9 cellular contexts compared by ENCODE assay signal in genomic region chr11:75813622-75814039, GRCh38. TPM values are rescaled to one million over a fixed set of nuclear protein-coding genes. Genes with fewer than 3 reads are reported as not detected.
A peak's percentile ranks its signal among the peaks of the same experiment; 100 is the strongest.
DNase-seq lines count a peak whose midpoint lies in the region; ATAC-seq and TF ChIP-seq lines count a peak whose summit lies in the region.
"Had no signal": no experiment of that assay in that cellular context is flagged by ENCODE, and none has a peak within 500 bp of the region (broad histone marks: within the 10 kb centered on the region; RNA-seq: fewer than 3 reads in every experiment).

No MANE protein-coding gene starts in this region.

- H3K36me3 Mint-ChIP-seq in activated CD4-positive, alpha-beta memory T cell treated with anti-CD3 and anti-CD28 coated beads for 36 hours = no peaks in the 10 kb centered on the region
- H3K36me3 Mint-ChIP-seq in activated CD4-positive, alpha-beta memory T cell treated with anti-CD3 and anti-CD28 coated beads, Interleukin-2, amount 10 ng/mL, durations not matched to agents 7 days and 5 days (ENCODE audit: low read depth) = peaks cover 3% of the 10 kb centered on the region
- no peaks in the 10 kb centered on the region for H3K36me3 Mint-ChIP-seq in activated T-helper 1 cell treated with anti-CD3 and anti-CD28 coated beads, Interleukin-12 subunit alpha, Interleukin-12 subunit beta, Interleukin-2, Interleukin-4 antibody, amounts not matched to agents 30 ng/mL and 10 ng/mL and 1 ng/mL, durations not matched to agents 14 hours and 24 hours and 36 hours (ENCODE audit: low read depth)
- peaks cover 2% of the 10 kb centered on the region for H3K36me3 Mint-ChIP-seq in activated CD8-positive, alpha-beta T cell treated with anti-CD3 and anti-CD28 coated beads for 36 hours (ENCODE audit: low read depth)

- no peaks in the 10 kb centered on the region for H3K9me3 Mint-ChIP-seq in activated CD4-positive, alpha-beta memory T cell treated with anti-CD3 and anti-CD28 coated beads for 36 hours
- H3K9me3 Mint-ChIP-seq in activated CD4-positive, alpha-beta memory T cell treated with anti-CD3 and anti-CD28 coated beads, Interleukin-2, amount 10 ng/mL, durations not matched to agents 7 days and 5 days = no peaks in the 10 kb centered on the region
- no peaks in the 10 kb centered on the region for H3K9me3 Mint-ChIP-seq in activated T-helper 1 cell treated with anti-CD3 and anti-CD28 coated beads, Interleukin-12 subunit alpha, Interleukin-12 subunit beta, Interleukin-2, Interleukin-4 antibody, amounts not matched to agents 30 ng/mL and 10 ng/mL and 1 ng/mL, durations not matched to agents 14 hours and 24 hours and 36 hours
- no peaks in the 10 kb centered on the region for H3K9me3 Mint-ChIP-seq in activated CD8-positive, alpha-beta T cell treated with anti-CD3 and anti-CD28 coated beads for 36 hours

- CTCF ChIA-PET in activated CD4-positive, alpha-beta memory T cell treated with anti-CD3 and anti-CD28 coated beads for 36 hours (lab: Charles Lee) = interaction anchor here (1.3 to 5.0 kb wide), 4 partner anchors 11 to 339 kb away, joined by 3 to 50 read pairs (median 14); no protein-coding TSS in a partner anchor
- CTCF ChIA-PET in activated CD4-positive, alpha-beta memory T cell treated with anti-CD3 and anti-CD28 coated beads, Interleukin-2, amount 10 ng/mL, durations not matched to agents 7 days and 5 days (lab: Charles Lee) = interaction anchor here (0.7 to 5.9 kb wide), 2 partner anchors 11 to 37 kb away, joined by 3 to 59 read pairs; no protein-coding TSS in a partner anchor
- CTCF ChIA-PET in activated CD8-positive, alpha-beta T cell treated with anti-CD3 and anti-CD28 coated beads for 36 hours (lab: Charles Lee) = interaction anchor here (1.7 to 4.0 kb wide), 4 partner anchors 11 to 339 kb away, joined by 4 to 39 read pairs (median 10); no protein-coding TSS in a partner anchor

- intact Hi-C loops in activated CD4-positive, alpha-beta memory T cell treated with anti-CD3 and anti-CD28 coated beads for 36 hours (cut with micrococcal nuclease) = loop anchor here (10.0 kb wide), 1 partner anchor 631 kb away; the partner anchor contains the start of gene EMSY
- intact Hi-C loops in activated T-helper 1 cell treated with anti-CD3 and anti-CD28 coated beads, Interleukin-12 subunit alpha, Interleukin-12 subunit beta, Interleukin-2, Interleukin-4 antibody, amounts not matched to agents 30 ng/mL and 10 ng/mL and 1 ng/mL, durations not matched to agents 14 hours and 24 hours and 36 hours (cut with micrococcal nuclease) = loop anchor here (1.0 to 2.0 kb wide), 5 partner anchors 10 to 567 kb away; partner anchors contain the start of genes DGAT2, GVQW3, SERPINH1 and THAP12
- intact Hi-C loops in activated CD8-positive, alpha-beta T cell treated with anti-CD3 and anti-CD28 coated beads for 36 hours (cut with micrococcal nuclease) = no loop called here

- no peak for TF ChIP-seq POLR2A in suprapubic skin (IDR thresholded peaks at IDR 0.05)

- peak overlapping the region; percentile 88 for H3K4me3 Mint-ChIP-seq in activated CD4-positive, alpha-beta memory T cell treated with anti-CD3 and anti-CD28 coated beads for 36 hours
- H3K4me3 Mint-ChIP-seq in activated CD4-positive, alpha-beta memory T cell treated with anti-CD3 and anti-CD28 coated beads, Interleukin-2, amount 10 ng/mL, durations not matched to agents 7 days and 5 days = no peak overlapping the region
- H3K4me3 Mint-ChIP-seq in activated T-helper 1 cell treated with anti-CD3 and anti-CD28 coated beads, Interleukin-12 subunit alpha, Interleukin-12 subunit beta, Interleukin-2, Interleukin-4 antibody, amounts not matched to agents 30 ng/mL and 10 ng/mL and 1 ng/mL, durations not matched to agents 14 hours and 24 hours and 36 hours = peak overlapping the region; percentile 97
- no peak overlapping the region for H3K4me3 Mint-ChIP-seq in activated CD8-positive, alpha-beta T cell treated with anti-CD3 and anti-CD28 coated beads for 36 hours

- H3K9me3 ChIP-seq in suprapubic skin = no peaks in the 10 kb centered on the region

- no peak for ATAC-seq in activated CD8-positive, alpha-beta T cell treated with anti-CD3 and anti-CD28 coated beads for 36 hours

- peaks cover 36% of the 10 kb centered on the region for H3K4me1 ChIP-seq in suprapubic skin

- WGBS in suprapubic skin = 79% methylated on average over 1 of the region's 1 CpG

- H3K27ac ChIP-seq in suprapubic skin = peak overlapping the region; percentile 92

- peaks cover 12% of the 10 kb centered on the region for H3K4me1 Mint-ChIP-seq in activated CD4-positive, alpha-beta memory T cell treated with anti-CD3 and anti-CD28 coated beads for 36 hours (ENCODE audit: low read depth)
- peaks cover 18% of the 10 kb centered on the region for H3K4me1 Mint-ChIP-seq in activated CD4-positive, alpha-beta memory T cell treated with anti-CD3 and anti-CD28 coated beads, Interleukin-2, amount 10 ng/mL, durations not matched to agents 7 days and 5 days
- H3K4me1 Mint-ChIP-seq in activated T-helper 1 cell treated with anti-CD3 and anti-CD28 coated beads, Interleukin-12 subunit alpha, Interleukin-12 subunit beta, Interleukin-2, Interleukin-4 antibody, amounts not matched to agents 30 ng/mL and 10 ng/mL and 1 ng/mL, durations not matched to agents 14 hours and 24 hours and 36 hours (ENCODE audit: low read depth) = peaks cover 24% of the 10 kb centered on the region
- H3K4me1 Mint-ChIP-seq in activated CD8-positive, alpha-beta T cell treated with anti-CD3 and anti-CD28 coated beads for 36 hours (ENCODE audit: low read depth) = peaks cover 9% of the 10 kb centered on the region

- POLR2A ChIA-PET in activated CD4-positive, alpha-beta memory T cell treated with anti-CD3 and anti-CD28 coated beads for 36 hours (lab: Charles Lee) = interaction anchor here (1.6 kb wide), 1 partner anchor 11 kb away, joined by 3 read pairs; no protein-coding TSS in a partner anchor
- POLR2A ChIA-PET in activated CD4-positive, alpha-beta memory T cell treated with anti-CD3 and anti-CD28 coated beads, Interleukin-2, amount 10 ng/mL, durations not matched to agents 7 days and 5 days (lab: Charles Lee) = interaction anchor here (1.2 to 1.3 kb wide), 3 partner anchors 11 to 61 kb away, joined by 3 to 5 read pairs (median 4); no protein-coding TSS in a partner anchor
- POLR2A ChIA-PET in activated CD8-positive, alpha-beta T cell treated with anti-CD3 and anti-CD28 coated beads for 36 hours (lab: Charles Lee) = interaction anchor here (0.8 kb wide), 1 partner anchor 39 kb away, joined by 3 read pairs; no protein-coding TSS in a partner anchor

- no peak for TF ChIP-seq EP300 in suprapubic skin (IDR thresholded peaks at IDR 0.05)

- TF ChIP-seq CTCF in suprapubic skin (IDR thresholded peaks at IDR 0.05) = no peak
- TF ChIP-seq CTCF in activated CD8-positive, alpha-beta T cell treated with anti-CD3 and anti-CD28 coated beads for 36 hours (IDR thresholded peaks at IDR 0.05) = no peak

- no peak overlapping the region for H3K4me3 ChIP-seq in suprapubic skin

- H3K36me3 ChIP-seq in suprapubic skin = no peaks in the 10 kb centered on the region

- no peak for DNase-seq in activated CD4-positive, alpha-beta memory T cell treated with anti-CD3 and anti-CD28 coated beads for 36 hours
- DNase-seq in activated CD4-positive, alpha-beta memory T cell treated with anti-CD3 and anti-CD28 coated beads, Interleukin-2, amount 10 ng/mL, durations not matched to agents 7 days and 5 days = no peak
- DNase-seq in activated T-helper 1 cell treated with anti-CD3 and anti-CD28 coated beads, Interleukin-12 subunit alpha, Interleukin-12 subunit beta, Interleukin-2, Interleukin-4 antibody, amounts not matched to agents 30 ng/mL and 10 ng/mL and 1 ng/mL, durations not matched to agents 14 hours and 24 hours and 36 hours (ENCODE audit: low spot score) = no peak
- DNase-seq in islet precursor cell (peak; percentile 46), suprapubic skin (ENCODE audit: low spot score in 2 of 2) (no peak), NCI-H2107 treated with DMSO at 0.1 percent for 48 hours (lab: John Stamatoyannopoulos, UW; ENCODE audit: unreplicated experiment) (no peak), AML-193 (lab: John Stamatoyannopoulos, UW) (no peak)
- no peak for DNase-seq in activated CD8-positive, alpha-beta T cell treated with anti-CD3 and anti-CD28 coated beads for 36 hours
- DNase-seq: activated CD4-positive, alpha-beta T cell treated with anti-CD3 and anti-CD28 coated beads for 48 hours had no signal

- no peaks in the 10 kb centered on the region for H3K27me3 ChIP-seq in suprapubic skin

- no peaks in the 10 kb centered on the region for H3K27me3 Mint-ChIP-seq in activated CD4-positive, alpha-beta memory T cell treated with anti-CD3 and anti-CD28 coated beads for 36 hours
- peaks cover 3% of the 10 kb centered on the region for H3K27me3 Mint-ChIP-seq in activated CD4-positive, alpha-beta memory T cell treated with anti-CD3 and anti-CD28 coated beads, Interleukin-2, amount 10 ng/mL, durations not matched to agents 7 days and 5 days
- H3K27me3 Mint-ChIP-seq in activated T-helper 1 cell treated with anti-CD3 and anti-CD28 coated beads, Interleukin-12 subunit alpha, Interleukin-12 subunit beta, Interleukin-2, Interleukin-4 antibody, amounts not matched to agents 30 ng/mL and 10 ng/mL and 1 ng/mL, durations not matched to agents 14 hours and 24 hours and 36 hours (ENCODE audit: insufficient read depth) = peaks cover 4% of the 10 kb centered on the region
- no peaks in the 10 kb centered on the region for H3K27me3 Mint-ChIP-seq in activated CD8-positive, alpha-beta T cell treated with anti-CD3 and anti-CD28 coated beads for 36 hours

- H3K27ac Mint-ChIP-seq in activated CD4-positive, alpha-beta memory T cell treated with anti-CD3 and anti-CD28 coated beads for 36 hours = peak overlapping the region; percentile 2
- no peak overlapping the region for H3K27ac Mint-ChIP-seq in activated CD4-positive, alpha-beta memory T cell treated with anti-CD3 and anti-CD28 coated beads, Interleukin-2, amount 10 ng/mL, durations not matched to agents 7 days and 5 days
- H3K27ac Mint-ChIP-seq in activated T-helper 1 cell treated with anti-CD3 and anti-CD28 coated beads, Interleukin-12 subunit alpha, Interleukin-12 subunit beta, Interleukin-2, Interleukin-4 antibody, amounts not matched to agents 30 ng/mL and 10 ng/mL and 1 ng/mL, durations not matched to agents 14 hours and 24 hours and 36 hours = peak overlapping the region; percentile 58
- no peak overlapping the region for H3K27ac Mint-ChIP-seq in activated CD8-positive, alpha-beta T cell treated with anti-CD3 and anti-CD28 coated beads for 36 hours

RNA-seq across cellular contexts. Expression of gene UVRAG, which starts 1.4 kb away (rescaled TPM):
- total RNA-seq in activated CD4-positive, alpha-beta memory T cell treated with anti-CD3 and anti-CD28 coated beads for 36 hours = 10 to 100 TPM; 15.5 to 16.7 TPM
- 10 to 100 TPM; 18.2 to 19.9 TPM for total RNA-seq in activated CD4-positive, alpha-beta memory T cell treated with anti-CD3 and anti-CD28 coated beads, Interleukin-2, amount 10 ng/mL, durations not matched to agents 7 days and 5 days
- 18.6 and 19.5 TPM in 2 replicates for total RNA-seq in activated T-helper 1 cell treated with anti-CD3 and anti-CD28 coated beads, Interleukin-12 subunit alpha, Interleukin-12 subunit beta, Interleukin-2, Interleukin-4 antibody, amounts not matched to agents 30 ng/mL and 10 ng/mL and 1 ng/mL, durations not matched to agents 14 hours and 24 hours and 36 hours
- 10 to 100 TPM; 17.5 to 30.0 (median 22.1) TPM for total RNA-seq in suprapubic skin
- total RNA-seq in activated CD8-positive, alpha-beta T cell treated with anti-CD3 and anti-CD28 coated beads for 36 hours = 10 to 100 TPM; 14.4 to 15.7 TPM

RNA-seq across cellular contexts. Expression of gene DGAT2, which starts 45.1 kb away (rescaled TPM):
- 1 to 10 TPM; 2.5 to 3.1 TPM for total RNA-seq in activated CD4-positive, alpha-beta memory T cell treated with anti-CD3 and anti-CD28 coated beads for 36 hours
- total RNA-seq in activated CD4-positive, alpha-beta memory T cell treated with anti-CD3 and anti-CD28 coated beads, Interleukin-2, amount 10 ng/mL, durations not matched to agents 7 days and 5 days = 1 to 10 TPM; 1.4 to 1.5 TPM
- 9.8 and 11.0 TPM in 2 replicates for total RNA-seq in activated T-helper 1 cell treated with anti-CD3 and anti-CD28 coated beads, Interleukin-12 subunit alpha, Interleukin-12 subunit beta, Interleukin-2, Interleukin-4 antibody, amounts not matched to agents 30 ng/mL and 10 ng/mL and 1 ng/mL, durations not matched to agents 14 hours and 24 hours and 36 hours
- 100 to 1,000 TPM in 3 of 4 donors, 10 to 100 TPM in 1; 69.8 to 338 (median 184) TPM for total RNA-seq in suprapubic skin
- total RNA-seq in activated CD8-positive, alpha-beta T cell treated with anti-CD3 and anti-CD28 coated beads for 36 hours = 1 to 10 TPM; 1.7 to 1.8 TPM

Comparison
In these comparisons a context has a peak if more than half of its experiments do, and no peak if none do; other contexts are left out.
1. H3K27ac Mint-ChIP-seq: peak in activated CD4-positive, alpha-beta memory T cell treated with anti-CD3 and anti-CD28 coated beads for 36 hours (single experiment) and activated T-helper 1 cell treated with anti-CD3 and anti-CD28 coated beads, Interleukin-12 subunit alpha, Interleukin-12 subunit beta, Interleukin-2, Interleukin-4 antibody, amounts not matched to agents 30 ng/mL and 10 ng/mL and 1 ng/mL, durations not matched to agents 14 hours and 24 hours and 36 hours (single experiment); none in activated CD4-positive, alpha-beta memory T cell treated with anti-CD3 and anti-CD28 coated beads, Interleukin-2, amount 10 ng/mL, durations not matched to agents 7 days and 5 days (single experiment) and activated CD8-positive, alpha-beta T cell treated with anti-CD3 and anti-CD28 coated beads for 36 hours (single experiment).
2. H3K4me3 Mint-ChIP-seq: peak in activated CD4-positive, alpha-beta memory T cell treated with anti-CD3 and anti-CD28 coated beads for 36 hours (single experiment) and activated T-helper 1 cell treated with anti-CD3 and anti-CD28 coated beads, Interleukin-12 subunit alpha, Interleukin-12 subunit beta, Interleukin-2, Interleukin-4 antibody, amounts not matched to agents 30 ng/mL and 10 ng/mL and 1 ng/mL, durations not matched to agents 14 hours and 24 hours and 36 hours (single experiment); none in activated CD4-positive, alpha-beta memory T cell treated with anti-CD3 and anti-CD28 coated beads, Interleukin-2, amount 10 ng/mL, durations not matched to agents 7 days and 5 days (single experiment) and activated CD8-positive, alpha-beta T cell treated with anti-CD3 and anti-CD28 coated beads for 36 hours (single experiment).